37 cellular contexts compared by ENCODE assay signal in genomic region chr19:22628401-22628800, GRCh38. TPM values are rescaled to one million over a fixed set of nuclear protein-coding genes. Genes with fewer than 3 reads are reported as not detected.
"Had no signal": no experiment of that assay in that cellular context is flagged by ENCODE, and none has a peak within 500 bp of the region (broad histone marks: within the 10 kb centered on the region; RNA-seq: fewer than 3 reads in every experiment).

No MANE protein-coding gene starts in this region.

- H3K36me3 ChIP-seq: ascending aorta, breast epithelium, cardiac muscle cell, colonic mucosa, gastrocnemius medialis, heart left ventricle, WERI-Rb-1 had no signal

- ATAC-seq: activated CD4-positive, CD25-positive, alpha-beta regulatory T cell treated with anti-CD3 and anti-CD28 coated beads, Interleukin-2, amount 50 U/mL, for 24 hours; activated CD8-positive, alpha-beta memory T cell treated with anti-CD3 and anti-CD28 coated beads, Interleukin-2, amount 10 ng/mL, durations not matched to agents 7 days and 5 days; activated CD8-positive, alpha-beta T cell treated with anti-CD3 and anti-CD28 coated beads, Interleukin-2, amount 10 ng/mL, durations not matched to agents 7 days and 5 days; activated naive CD4-positive, alpha-beta T cell treated with anti-CD3 and anti-CD28 coated beads, Interleukin-2, amount 50 U/mL, for 72 hours; esophagus mucosa; foreskin keratinocyte; gastrocnemius medialis; heart left ventricle; T-helper 17 cell had no signal

- H3K9me3 ChIP-seq: ascending aorta, breast epithelium, colonic mucosa, gastrocnemius medialis had no signal

- H3K27ac Mint-ChIP-seq: activated B cell treated with CpG ODN at 0.5 μM for 24 hours; activated CD4-positive, alpha-beta memory T cell treated with anti-CD3 and anti-CD28 coated beads for 36 hours; activated CD8-positive, alpha-beta memory T cell treated with anti-CD3 and anti-CD28 coated beads, Interleukin-2, amount 10 ng/mL, durations not matched to agents 7 days and 5 days; activated CD8-positive, alpha-beta T cell treated with anti-CD3 and anti-CD28 coated beads, Interleukin-2, amount 10 ng/mL, durations not matched to agents 7 days and 5 days; activated naive CD4-positive, alpha-beta T cell treated with anti-CD3 and anti-CD28 coated beads, Interleukin-2, amount 10 ng/mL, durations not matched to agents 7 days and 5 days; activated naive CD4-positive, alpha-beta T cell treated with anti-CD3 and anti-CD28 coated beads, Interleukin-2, amount 50 U/mL, for 72 hours; activated naive CD8-positive, alpha-beta T cell treated with anti-CD3 and anti-CD28 coated beads, Interleukin-2, amount 10 ng/mL, durations not matched to agents 7 days and 5 days; activated T-helper 1 cell treated with anti-CD3 and anti-CD28 coated beads, Interleukin-12 subunit alpha, Interleukin-12 subunit beta, Interleukin-2, Interleukin-4 antibody, amounts not matched to agents 30 ng/mL and 10 ng/mL and 1 ng/mL, durations not matched to agents 14 hours and 24 hours and 36 hours; activated T-helper 2 cell treated with anti-CD3 and anti-CD28 coated beads, Interferon-gamma antibody, Interleukin-2, Interleukin-4, amounts not matched to agents 10 μg/mL and 5 μg/mL and 100 μg/mL, durations not matched to agents 14 hours and 24 hours and 36 hours; brain; dendritic cell treated with granulocyte-macrophage colony-stimulating factor and Interleukin-4, amounts not matched to agents 40 ng/mL and 50 ng/mL, for 4 days; endodermal cell; T-helper 17 cell; T-helper 2 cell treated with Interferon-gamma antibody and Interleukin-4, amounts not matched to agents 5 μg/mL and 100 μg/mL, for 36 hours had no signal

- DNase-seq: activated B cell treated with CpG ODN at 0.5 μM for 24 hours; activated CD4-positive, alpha-beta memory T cell treated with anti-CD3 and anti-CD28 coated beads for 36 hours; activated CD4-positive, alpha-beta T cell treated with anti-CD3 and anti-CD28 coated beads for 48 hours; activated CD8-positive, alpha-beta memory T cell treated with anti-CD3 and anti-CD28 coated beads, Interleukin-2, amount 10 ng/mL, durations not matched to agents 7 days and 5 days; activated CD8-positive, alpha-beta memory T cell treated with anti-CD3 and anti-CD28 coated beads, Interleukin-2, amount 50 U/mL, for 4 hours; activated CD8-positive, alpha-beta T cell treated with anti-CD3 and anti-CD28 coated beads, Interleukin-2, amount 10 ng/mL, durations not matched to agents 7 days and 5 days; activated effector memory CD4-positive, alpha-beta T cell treated with anti-CD3 and anti-CD28 coated beads, Interleukin-2, amount 50 U/mL, for 16 hours; activated naive CD4-positive, alpha-beta T cell; activated naive CD4-positive, alpha-beta T cell treated with anti-CD3 and anti-CD28 coated beads, Interleukin-2, amount 10 ng/mL, durations not matched to agents 7 days and 5 days; activated naive CD8-positive, alpha-beta T cell treated with anti-CD3 and anti-CD28 coated beads, Interleukin-2, amount 10 ng/mL, durations not matched to agents 7 days and 5 days; activated T-cell treated with anti-CD3 and anti-CD28 coated beads, Interleukin-2, amount 50 U/mL, for 1 hour; activated T-cell treated with anti-CD3 and anti-CD28 coated beads, Interleukin-2, amount 50 U/mL, for 48 hours; central memory CD4-positive, alpha-beta T cell; cerebellar nuclear complex; colonic mucosa; dorsolateral prefrontal cortex; effector memory CD4-positive, alpha-beta T cell; endodermal cell; foreskin keratinocyte; gastrocnemius medialis; glutamatergic neuron; T-helper 1 cell; T-helper 17 cell; T1000; WERI-Rb-1 had no signal

- H3K4me3 ChIP-seq: ascending aorta, breast epithelium, cardiac muscle cell, colonic mucosa, dorsolateral prefrontal cortex, gastrocnemius medialis, heart left ventricle had no signal

- H3K4me3 Mint-ChIP-seq: activated B cell treated with CpG ODN at 0.5 μM for 24 hours; activated CD4-positive, alpha-beta memory T cell treated with anti-CD3 and anti-CD28 coated beads for 36 hours; activated CD8-positive, alpha-beta memory T cell treated with anti-CD3 and anti-CD28 coated beads, Interleukin-2, amount 10 ng/mL, durations not matched to agents 7 days and 5 days; activated CD8-positive, alpha-beta T cell treated with anti-CD3 and anti-CD28 coated beads, Interleukin-2, amount 10 ng/mL, durations not matched to agents 7 days and 5 days; activated naive CD4-positive, alpha-beta T cell treated with anti-CD3 and anti-CD28 coated beads, Interleukin-2, amount 10 ng/mL, durations not matched to agents 7 days and 5 days; activated naive CD8-positive, alpha-beta T cell treated with anti-CD3 and anti-CD28 coated beads, Interleukin-2, amount 10 ng/mL, durations not matched to agents 7 days and 5 days; activated T-helper 1 cell treated with anti-CD3 and anti-CD28 coated beads, Interleukin-12 subunit alpha, Interleukin-12 subunit beta, Interleukin-2, Interleukin-4 antibody, amounts not matched to agents 30 ng/mL and 10 ng/mL and 1 ng/mL, durations not matched to agents 14 hours and 24 hours and 36 hours; brain; dendritic cell treated with granulocyte-macrophage colony-stimulating factor and Interleukin-4, amounts not matched to agents 40 ng/mL and 50 ng/mL, for 4 days; endodermal cell; T-helper 17 cell; T-helper 2 cell treated with Interferon-gamma antibody and Interleukin-4, amounts not matched to agents 5 μg/mL and 100 μg/mL, for 36 hours had no signal

- H3K36me3 Mint-ChIP-seq: activated CD4-positive, alpha-beta memory T cell treated with anti-CD3 and anti-CD28 coated beads for 36 hours; activated naive CD8-positive, alpha-beta T cell treated with anti-CD3 and anti-CD28 coated beads, Interleukin-2, amount 10 ng/mL, durations not matched to agents 7 days and 5 days; brain had no signal

- H3K4me1 Mint-ChIP-seq: activated B cell treated with CpG ODN at 0.5 μM for 24 hours; activated CD8-positive, alpha-beta memory T cell treated with anti-CD3 and anti-CD28 coated beads, Interleukin-2, amount 10 ng/mL, durations not matched to agents 7 days and 5 days; activated naive CD4-positive, alpha-beta T cell treated with anti-CD3 and anti-CD28 coated beads, Interleukin-2, amount 10 ng/mL, durations not matched to agents 7 days and 5 days; activated naive CD8-positive, alpha-beta T cell treated with anti-CD3 and anti-CD28 coated beads, Interleukin-2, amount 10 ng/mL, durations not matched to agents 7 days and 5 days; brain; endodermal cell; T-helper 17 cell had no signal

- H3K27me3 ChIP-seq: ascending aorta, breast epithelium, cardiac muscle cell, colonic mucosa, foreskin keratinocyte had no signal

- H3K4me1 ChIP-seq: ascending aorta, breast epithelium, colonic mucosa, foreskin keratinocyte, gastrocnemius medialis had no signal

- H3K27me3 Mint-ChIP-seq: activated CD8-positive, alpha-beta memory T cell treated with anti-CD3 and anti-CD28 coated beads, Interleukin-2, amount 10 ng/mL, durations not matched to agents 7 days and 5 days; activated naive CD4-positive, alpha-beta T cell treated with anti-CD3 and anti-CD28 coated beads, Interleukin-2, amount 10 ng/mL, durations not matched to agents 7 days and 5 days; activated naive CD8-positive, alpha-beta T cell treated with anti-CD3 and anti-CD28 coated beads, Interleukin-2, amount 10 ng/mL, durations not matched to agents 7 days and 5 days; brain; T-helper 17 cell had no signal

- H3K27ac ChIP-seq: ascending aorta, breast epithelium, cardiac muscle cell, colonic mucosa, dorsolateral prefrontal cortex, foreskin keratinocyte, gastrocnemius medialis, heart left ventricle, WERI-Rb-1 had no signal

RNA-seq across cellular contexts. Expression of gene ZNF492, which starts 5.7 kb away (rescaled TPM):
- total RNA-seq: cardiac muscle cell, endodermal cell had no signal
